ENCODE assay signal across 8 cellular contexts in the genomic region with DNA sequence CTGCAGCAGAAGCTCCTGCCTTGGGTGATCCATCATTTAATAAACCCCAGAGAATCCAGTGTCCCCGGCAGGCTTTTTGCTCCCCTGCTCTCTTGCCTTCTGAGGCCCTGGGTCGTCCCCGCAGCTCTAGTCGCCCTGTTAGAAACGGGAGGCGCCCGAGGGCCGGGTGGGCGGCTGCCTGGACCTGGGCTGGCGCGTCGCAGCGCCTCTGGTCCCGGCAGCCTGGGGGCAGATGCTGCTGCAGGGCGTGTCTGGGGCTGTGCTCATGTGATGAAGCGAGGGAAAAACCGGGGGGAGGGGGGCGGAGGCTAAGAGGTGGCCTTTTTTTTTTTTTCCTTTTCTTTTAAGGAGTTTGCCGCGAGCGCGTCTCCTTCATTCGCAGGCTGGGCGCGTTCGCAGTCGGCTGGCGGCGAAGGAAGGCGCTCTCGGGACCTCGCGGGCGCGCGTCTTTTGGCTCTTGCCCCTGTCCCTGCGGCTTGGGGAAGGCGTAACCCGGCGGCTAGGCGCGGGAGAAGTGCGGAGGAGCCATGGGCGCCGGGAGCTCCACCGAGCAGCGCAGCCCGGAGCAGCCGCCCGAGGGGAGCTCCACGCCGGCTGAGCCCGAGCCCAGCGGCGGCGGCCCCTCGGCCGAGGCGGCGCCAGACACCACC. TPM values are rescaled to one million over a fixed set of nuclear protein-coding genes. Genes with fewer than 3 reads are reported as not detected.
DNase-seq lines count a peak whose midpoint lies in the region; ATAC-seq and TF ChIP-seq lines count a peak whose summit lies in the region.

No MANE protein-coding gene starts in this region.

- H3K4me1 ChIP-seq in BLaER1 (peaks cover 80% of the 10 kb centered on the region), colonic mucosa (no peaks in the 10 kb centered on the region)

- DNase-seq in SW 1271 (lab: John Stamatoyannopoulos, UW): peak; percentile 56 to 72
- peak; percentile 61 for DNase-seq in colonic mucosa
- peak in 2 of 3 donors; percentile 27 to 40 for DNase-seq in stimulated activated CD4-positive, alpha-beta T cell treated with anti-CD3 and anti-CD28 coated beads, Interleukin-12 subunit alpha, Interleukin-12 subunit beta, amount 100 ng/mL, for 48 hours (ENCODE audit: low read depth in 2 of 3, low spot score in 1 of 3)

- intact Hi-C loops in colonic mucosa (cut with DNase I): no loop called here

- H4K20me1 ChIP-seq in BLaER1: peaks cover 44% of the 10 kb centered on the region

- peak overlapping the region; percentile 99 for H3K4me3 ChIP-seq in BLaER1
- peak overlapping the region; percentile 47 for H3K4me3 ChIP-seq in colonic mucosa

- H3K4me2 ChIP-seq in BLaER1: peak overlapping the region; percentile 88

- H3K9me3 ChIP-seq in BLaER1 (no peaks in the 10 kb centered on the region), colonic mucosa (no peaks in the 10 kb centered on the region)

- no peaks in the 10 kb centered on the region for H3K27me3 ChIP-seq in BLaER1
- peaks cover 20% of the 10 kb centered on the region for H3K27me3 ChIP-seq in colonic mucosa
- H3K27me3 ChIP-seq in layer of hippocampus (ENCODE audit: control insufficient read depth, insufficient read depth, low read length): no peaks in the 10 kb centered on the region

- peak; percentile 57 for ATAC-seq in HG03354 (IDR thresholded peaks at IDR 0.05; ENCODE audit: poor library complexity, severe bottlenecking, unreplicated experiment)
- no peak for ATAC-seq in GM18873 (IDR thresholded peaks at IDR 0.05; ENCODE audit: low FRiP score, unreplicated experiment)
- ATAC-seq in HG02973 (IDR thresholded peaks at IDR 0.05; ENCODE audit: unreplicated experiment): no peak

- peaks cover 12% of the 10 kb centered on the region; the same call in 1 of the 2 replicates for H3K36me3 ChIP-seq in BLaER1
- H3K36me3 ChIP-seq in colonic mucosa: no peaks in the 10 kb centered on the region

- peak overlapping the region; percentile 97 for H3K27ac ChIP-seq in BLaER1
- H3K27ac ChIP-seq in colonic mucosa: peak overlapping the region; percentile 70
- peak overlapping the region; percentile 71 for H3K27ac ChIP-seq in layer of hippocampus (ENCODE audit: low read depth, low read length)

- no peak for TF ChIP-seq CTCF in colonic mucosa (IDR thresholded peaks at IDR 0.05)

- H3K9ac ChIP-seq in BLaER1 (peak overlapping the region; percentile 96), colonic mucosa (ENCODE audit: low read depth in 2 of 2, low read length in 2 of 2) (peak overlapping the region; percentile 12 to 78)

RNA-seq across cellular contexts. Expression of gene AKAP12, which starts 0.4 kb away (rescaled TPM):
- 10 to 100 TPM in 1 of 2 donors, 1 to 10 TPM in 1; 3.9 to 38.8 TPM for total RNA-seq in colonic mucosa
